23 cellular contexts compared by ENCODE assay signal in the genomic region with DNA sequence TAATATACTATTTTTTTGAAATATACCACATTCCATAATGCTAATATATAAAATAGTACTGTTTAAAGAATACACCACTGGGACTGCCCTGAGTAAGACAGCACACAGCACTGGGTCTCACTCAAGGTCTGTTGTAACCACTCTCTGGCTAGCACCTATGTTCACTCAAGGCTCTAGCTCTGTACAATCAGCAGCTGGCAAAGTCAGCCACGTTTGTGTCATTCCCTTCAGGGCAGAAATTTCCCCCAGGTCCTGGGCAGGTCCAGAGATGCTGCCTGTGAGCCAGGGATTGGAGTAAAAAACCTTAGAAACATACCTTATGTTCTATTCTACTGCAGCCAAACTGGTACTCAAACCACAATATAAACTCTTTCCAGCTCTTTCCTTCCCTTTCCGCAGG.
A peak's percentile ranks its signal among the peaks of the same experiment; 100 is the strongest.
DNase-seq lines count a peak whose midpoint lies in the region; ATAC-seq and TF ChIP-seq lines count a peak whose summit lies in the region.
"Had no signal": no experiment of that assay in that cellular context is flagged by ENCODE, and none has a peak within 500 bp of the region (broad histone marks: within the 10 kb centered on the region; RNA-seq: fewer than 3 reads in every experiment).

No MANE protein-coding gene starts in this region.

- H3K27ac ChIP-seq in breast epithelium (no peak overlapping the region), aorta (ENCODE audit: low read depth in 1 of 2, low read length in 2 of 2) (no peak overlapping the region)
- H3K27ac ChIP-seq: 22Rv1; BLaER1 treated with 17β-estradiol and CSF1 and Interleukin-3, amounts not matched to agents 10 nM and 100 nM; GM23248 had no signal

- H3K36me3 ChIP-seq in breast epithelium (no peaks in the 10 kb centered on the region), aorta (ENCODE audit: control insufficient read depth in 1 of 2, insufficient read depth in 2 of 2, low read length in 1 of 2) (no peaks in the 10 kb centered on the region)
- H3K36me3 ChIP-seq: BE2C; BLaER1 treated with 17β-estradiol and CSF1 and Interleukin-3, amounts not matched to agents 10 nM and 100 nM had no signal

- H3K4me1 Mint-ChIP-seq in MCF 10A (ENCODE audit: insufficient read depth, unreplicated experiment), result peaks cover 10% of the 10 kb centered on the region
- H3K4me1 Mint-ChIP-seq: CD14-positive monocyte; CD8-positive, alpha-beta memory T cell had no signal

- H3K4me1 ChIP-seq in breast epithelium (no peaks in the 10 kb centered on the region), aorta (ENCODE audit: control insufficient read depth in 1 of 2, insufficient read depth in 2 of 2, low read length in 2 of 2) (no peaks in the 10 kb centered on the region)
- H3K4me1 ChIP-seq: BE2C; BLaER1 treated with 17β-estradiol and CSF1 and Interleukin-3, amounts not matched to agents 10 nM and 100 nM had no signal

- H3K27me3 Mint-ChIP-seq in MCF 10A (ENCODE audit: insufficient read depth, unreplicated experiment), result no peaks in the 10 kb centered on the region
- H3K27me3 Mint-ChIP-seq: CD4-positive, alpha-beta T cell; CD8-positive, alpha-beta memory T cell had no signal

- WGBS in aorta, 2 donors, result 57 to 65% methylated on average over 2 of the region's 2 CpGs

- DNase-seq in MCF 10A (ENCODE audit: unreplicated experiment) (peak; percentile 31), breast epithelium (ENCODE audit: low spot score in 2 of 2) (no peak), epithelial cell of esophagus (ENCODE audit: low read depth) (peak; percentile 14), islet precursor cell (peak; percentile 49), aorta (no peak), medulla oblongata (ENCODE audit: extremely low spot score) (no peak), KBM-7 (no peak)
- DNase-seq: AML-193; BE2C; CD4-positive, alpha-beta T cell; CD8-positive, alpha-beta memory T cell; DMS 273 treated with DMSO at 0.1 percent for 48 hours; DMS79; EL; GDM1; GM23248; H7; HCEC 1CT had no signal

- H3K4me3 Mint-ChIP-seq in MCF 10A (ENCODE audit: unreplicated experiment), result no peak overlapping the region
- H3K4me3 Mint-ChIP-seq: CD14-positive monocyte; CD4-positive, alpha-beta T cell; CD8-positive, alpha-beta memory T cell had no signal

- POLR2A ChIA-PET in MCF 10A (lab: Yijun Ruan, JAX), result interaction anchor here (2.5 kb wide), 1 partner anchor 12 kb away, joined by 10 read pairs; no protein-coding TSS in a partner anchor

- in situ Hi-C loops in KBM-7 (cut with MboI; ENCODE audit: low pct_unique_long_range_greater_than_20kb, low sequenced_read_pairs), result no loop called here

- BruUV-seq in MCF 10A (replicated peaks; lab: Mats Ljungman, UMichigan), result no TSS peak

- intact Hi-C loops in MCF 10A (cut with micrococcal nuclease), result no loop called here
- intact Hi-C loops in breast epithelium (cut with DNase I; ENCODE audit: low total_unique reads), result no loop called here
- intact Hi-C loops in aorta (cut with DNase I), result no loop called here

- H3K27me3 ChIP-seq in breast epithelium, result no peaks in the 10 kb centered on the region
- H3K27me3 ChIP-seq in aorta (ENCODE audit: control insufficient read depth in 1 of 2, insufficient read depth in 2 of 2, low read length in 1 of 2), result no peaks in the 10 kb centered on the region
- H3K27me3 ChIP-seq: BE2C; BLaER1 treated with 17β-estradiol and CSF1 and Interleukin-3, amounts not matched to agents 10 nM and 100 nM had no signal

- no peak overlapping the region for H3K27ac Mint-ChIP-seq in MCF 10A (ENCODE audit: low read depth, unreplicated experiment)
- H3K27ac Mint-ChIP-seq: CD14-positive monocyte; CD4-positive, alpha-beta T cell; CD8-positive, alpha-beta memory T cell had no signal

- CTCF ChIA-PET in MCF 10A (lab: Yijun Ruan, JAX), result no interaction called here

- no peak for TF ChIP-seq CTCF in MCF 10A (IDR thresholded peaks at IDR 0.05; ENCODE audit: unreplicated experiment)
- no peak for TF ChIP-seq CTCF in breast epithelium (IDR thresholded peaks at IDR 0.05)
- no peak for TF ChIP-seq CTCF in epithelial cell of esophagus (IDR thresholded peaks at IDR 0.05; ENCODE audit: insufficient read depth, low read depth, low read length, missing control alignments)

- ATAC-seq in aorta (ENCODE audit: low FRiP score) (peak; percentile 63), HG03280 (IDR thresholded peaks at IDR 0.05; ENCODE audit: unreplicated experiment) (no peak)
- ATAC-seq: GM12878 had no signal

- H3K36me3 Mint-ChIP-seq in MCF 10A (ENCODE audit: insufficient read depth, unreplicated experiment), result no peaks in the 10 kb centered on the region
- H3K36me3 Mint-ChIP-seq: CD14-positive monocyte; CD8-positive, alpha-beta memory T cell had no signal

- H3K9me3 ChIP-seq in breast epithelium (peaks cover 9 to 14% of the 10 kb centered on the region in 2 donors), aorta (ENCODE audit: control insufficient read depth, low read length) (no peaks in the 10 kb centered on the region)
- H3K9me3 ChIP-seq: BE2C had no signal

- H3K4me3 ChIP-seq in breast epithelium (no peak overlapping the region), epithelial cell of esophagus (ENCODE audit: low read length) (no peak overlapping the region), aorta (ENCODE audit: low read length in 2 of 2) (no peak overlapping the region)
- H3K4me3 ChIP-seq: BLaER1 treated with 17β-estradiol and CSF1 and Interleukin-3, amounts not matched to agents 10 nM and 100 nM; GM12878; GM23248 had no signal

- TF ChIP-seq POLR2A in breast epithelium (IDR thresholded peaks at IDR 0.05), result no peak

- H3K9me3 Mint-ChIP-seq in MCF 10A (ENCODE audit: unreplicated experiment), result no peaks in the 10 kb centered on the region

Comparison
In these comparisons a context has a peak if more than half of its experiments do, and no peak if none do; other contexts are left out.
1. DNase-seq: peak in MCF 10A (single experiment), epithelial cell of esophagus (single experiment) and islet precursor cell (single experiment); none in breast epithelium (0 of 2), aorta (0 of 2), medulla oblongata (single experiment) and KBM-7 (single experiment).